In the genomic region with DNA sequence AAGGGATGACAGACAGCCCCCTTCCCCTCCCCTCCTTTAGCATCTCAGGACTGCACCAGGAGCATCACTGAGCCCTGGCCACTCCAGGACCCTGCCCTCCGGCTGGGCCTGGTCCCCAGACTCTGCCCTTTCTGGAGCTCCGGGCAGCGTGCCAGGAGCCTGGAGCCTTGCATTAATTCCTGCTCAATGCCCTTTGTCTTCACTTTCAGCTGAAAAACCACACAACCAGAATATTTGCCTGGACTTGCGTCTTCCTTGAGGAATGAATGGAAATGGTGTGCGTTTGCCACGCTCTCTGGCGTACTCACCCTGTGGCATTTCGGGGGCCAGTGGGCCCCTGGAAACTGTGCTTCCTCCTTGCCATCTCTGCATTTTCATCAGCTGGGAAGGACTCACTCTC, we compare ENCODE assay signal across 18 cellular contexts. TPM values are rescaled to one million over a fixed set of nuclear protein-coding genes. Genes with fewer than 3 reads are reported as not detected.
DNase-seq lines count a peak whose midpoint lies in the region; ATAC-seq, FAIRE-seq and TF ChIP-seq lines count a peak whose summit lies in the region.
"Had no signal": no experiment of that assay in that cellular context is flagged by ENCODE, and none has a peak within 500 bp of the region (broad histone marks: within the 10 kb centered on the region; RNA-seq: fewer than 3 reads in every experiment).

No MANE protein-coding gene starts in this region.

- H3K4me1 Mint-ChIP-seq in H9: peaks cover 12 to 17% of the 10 kb centered on the region in 2 experiments

- no peak overlapping the region for H2AK5ac ChIP-seq in H9 (ENCODE audit: insufficient read length, low read length)

- CTCF ChIA-PET in endothelial cell of umbilical vein (lab: Charles Lee): interaction anchor here (0.6 kb wide), 1 partner anchor 238 kb away, joined by 4 read pairs; no protein-coding TSS in a partner anchor

- no TSS peak for BruUV-seq in endothelial cell of umbilical vein (replicated peaks; lab: Mats Ljungman, UMichigan)

- no peak overlapping the region for H4K91ac ChIP-seq in H9 (ENCODE audit: insufficient read length, low read depth, low read length)

- no peaks in the 10 kb centered on the region for H3K79me2 ChIP-seq in endothelial cell of umbilical vein (ENCODE audit: control insufficient read depth, insufficient read depth, low read length)
- H3K79me2 ChIP-seq in H9 (ENCODE audit: insufficient read depth, low read length): no peaks in the 10 kb centered on the region
- H3K79me2 ChIP-seq: parathyroid adenoma had no signal

- intact Hi-C loops in endothelial cell of umbilical vein (cut with micrococcal nuclease) (no loop called here), sciatic nerve (cut with DNase I) (no loop called here)

- H2BK120ac ChIP-seq in H9 (ENCODE audit: low read depth, low read length, poor library complexity, severe bottlenecking): no peak overlapping the region

- H3K56ac ChIP-seq in H9 (ENCODE audit: insufficient read length, low read depth, low read length): no peak overlapping the region

- no peaks in the 10 kb centered on the region for H4K20me1 ChIP-seq in endothelial cell of umbilical vein (replicated peaks; ENCODE audit: control insufficient read depth, extremely low read depth, insufficient read depth, low read length)
- no peaks in the 10 kb centered on the region for H4K20me1 ChIP-seq in H9 (ENCODE audit: control insufficient read depth, insufficient read depth, insufficient read length)

- no peak overlapping the region for H2BK15ac ChIP-seq in H9 (ENCODE audit: low read depth, low read length)

- no peak overlapping the region for H4K5ac ChIP-seq in H9 (ENCODE audit: insufficient read length, low read depth, low read length)

- H3K36me3 Mint-ChIP-seq in H9 (ENCODE audit: insufficient read depth in 1 of 3, low read depth in 3 of 3): peaks cover 0 to 18% (median 3%) of the 10 kb centered on the region in 3 experiments; a peak in 3 of 7 replicates

- H3K36me3 ChIP-seq in endothelial cell of umbilical vein (ENCODE audit: control insufficient read depth in 2 of 2, extremely low read depth in 1 of 2, insufficient read depth in 2 of 2, low read length in 2 of 2): no peaks in the 10 kb centered on the region
- no peaks in the 10 kb centered on the region for H3K36me3 ChIP-seq in right atrium auricular region
- H3K36me3 ChIP-seq: breast epithelium, gastroesophageal sphincter, SJSA1 had no signal

- WGBS in H9 (ENCODE audit: extremely low coverage, insufficient read length, low lambda C conversion rate): no CpG with 5 or more reads among the region's 8 CpGs

- H2BK20ac ChIP-seq in H9 (ENCODE audit: low read depth, low read length, poor library complexity, severe bottlenecking): no peak overlapping the region

- H2AFZ ChIP-seq in endothelial cell of umbilical vein (ENCODE audit: low read depth, low read length) (no peak overlapping the region), H9 (ENCODE audit: low read length) (no peak overlapping the region)
- H2AFZ ChIP-seq: parathyroid adenoma had no signal

- H3K4me3 ChIP-seq in endothelial cell of umbilical vein (replicated peaks in 1 of 3; ENCODE audit: insufficient read depth in 1 of 3, low read depth in 1 of 3, low read length in 3 of 3) (no peak overlapping the region), right atrium auricular region (no peak overlapping the region)
- H3K4me3 ChIP-seq: breast epithelium, gastroesophageal sphincter, SJSA1, testis had no signal

- H3K27ac ChIP-seq in endothelial cell of umbilical vein (ENCODE audit: insufficient read depth, low read depth, low read length): no peak overlapping the region
- no peak overlapping the region for H3K27ac ChIP-seq in right atrium auricular region
- no peak overlapping the region for H3K27ac ChIP-seq in H9 (ENCODE audit: insufficient read length, low read depth, low read length)
- H3K27ac ChIP-seq: breast epithelium, gastroesophageal sphincter, parathyroid adenoma, SJSA1, testis had no signal

- H3K79me1 ChIP-seq in H9 (ENCODE audit: insufficient read depth, low read depth, low read length, poor library complexity, severe bottlenecking): no peaks in the 10 kb centered on the region

- dilution Hi-C loops in endothelial cell of umbilical vein (cut with MboI; ENCODE audit: extremely low pct_ligation_motif_present, low sequenced_read_pairs): no loop called here

- H3K4me1 ChIP-seq in endothelial cell of umbilical vein (ENCODE audit: control insufficient read depth, extremely low read depth, insufficient read depth, low read length) (peaks cover 16% of the 10 kb centered on the region), right atrium auricular region (peaks cover 0 to 12% of the 10 kb centered on the region in 2 donors), H9 (ENCODE audit: insufficient read depth, low read length) (no peaks in the 10 kb centered on the region)
- H3K4me1 ChIP-seq: parathyroid adenoma, testis had no signal

- H3K23ac ChIP-seq in H9 (ENCODE audit: insufficient read length, low read depth, low read length): no peak overlapping the region

- no peak overlapping the region for H4K8ac ChIP-seq in H9 (replicated peaks; ENCODE audit: insufficient read length, low read depth, low read length)

- H3K4me3 Mint-ChIP-seq in H9: no peak overlapping the region

- H2BK12ac ChIP-seq in H9 (ENCODE audit: insufficient read length, low read depth, low read length): no peak overlapping the region

- H3K4ac ChIP-seq in H9 (ENCODE audit: low read depth, low read length): no peak overlapping the region

- FAIRE-seq in endothelial cell of umbilical vein (lab: Jason Lieb, UNC): no peak

- ATAC-seq in sciatic nerve: peak; percentile 18
- ATAC-seq: gastroesophageal sphincter had no signal

- DNase-seq in NCI-H2196 (lab: John Stamatoyannopoulos, UW; ENCODE audit: unreplicated experiment): peak; percentile 17
- no peak for DNase-seq in NCI-H2196 treated with DMSO at 0.1 percent for 48 hours (lab: John Stamatoyannopoulos, UW; ENCODE audit: unreplicated experiment)
- peak; percentile 31 for DNase-seq in NCI-H748 treated with DMSO at 0.1 percent for 48 hours (lab: John Stamatoyannopoulos, UW)
- peak; percentile 33 for DNase-seq in endothelial cell of umbilical vein (ENCODE audit: low read depth, low spot score)
- no peak for DNase-seq in sciatic nerve (ENCODE audit: low spot score)
- DNase-seq in right atrium auricular region (ENCODE audit: low spot score): no peak
- DNase-seq in activated effector memory CD4-positive, alpha-beta T cell treated with anti-CD3 and anti-CD28 coated beads, Interleukin-2, amount 50 U/mL, for 16 hours: no peak
- no peak for DNase-seq in H9
- DNase-seq: activated gamma-delta T cell treated with Interleukin-2 at 50 U/mL for 16 hours; DMS153; effector memory CD4-positive, alpha-beta T cell; testis had no signal

- H3K9me3 Mint-ChIP-seq in H9: peaks cover 21 to 23% of the 10 kb centered on the region in 2 experiments

- POLR2A ChIA-PET in endothelial cell of umbilical vein (lab: Charles Lee): no interaction called here

- H3K27ac Mint-ChIP-seq in H9: no peak overlapping the region

- H3K27me3 ChIP-seq in endothelial cell of umbilical vein (ENCODE audit: control insufficient read depth in 2 of 2, insufficient read depth in 2 of 2, low read length in 2 of 2): peaks cover 0 to 2% of the 10 kb centered on the region in 2 experiments
- no peaks in the 10 kb centered on the region for H3K27me3 ChIP-seq in right atrium auricular region
- no peaks in the 10 kb centered on the region for H3K27me3 ChIP-seq in H9 (ENCODE audit: insufficient read depth, low read length)
- H3K27me3 ChIP-seq: breast epithelium, gastroesophageal sphincter, SJSA1, testis had no signal

- H3K9me3 ChIP-seq in endothelial cell of umbilical vein (replicated peaks; ENCODE audit: control insufficient read depth, insufficient read depth, low read length) (no peaks in the 10 kb centered on the region), right atrium auricular region (peaks cover 0 to 24% of the 10 kb centered on the region in 2 donors), H9 (ENCODE audit: control insufficient read depth, low read depth, low read length) (no peaks in the 10 kb centered on the region)
- H3K9me3 ChIP-seq: testis had no signal

- TF ChIP-seq POLR2A in endothelial cell of umbilical vein (IDR thresholded peaks at IDR 0.05; ENCODE audit: low read depth, low read length): no peak

- H3K9ac ChIP-seq in endothelial cell of umbilical vein (replicated peaks; ENCODE audit: extremely low read depth, insufficient read depth, low read length): no peak overlapping the region
- no peak overlapping the region for H3K9ac ChIP-seq in H9 (ENCODE audit: extremely low read depth, insufficient read length, low read length)
- H3K9ac ChIP-seq: parathyroid adenoma had no signal

- H2BK5ac ChIP-seq in H9 (ENCODE audit: insufficient read length, low read length): no peak overlapping the region

- TF ChIP-seq CTCF in endothelial cell of umbilical vein (IDR thresholded peaks at IDR 0.05; ENCODE audit: extremely low read depth in 1 of 2, insufficient read depth in 1 of 2, low read depth in 1 of 2, low read length in 2 of 2): no peak
- TF ChIP-seq CTCF in right atrium auricular region (IDR thresholded peaks at IDR 0.05): no peak
- no peak for TF ChIP-seq CTCF in H9 (conservative IDR thresholded peaks at IDR 0.05)

- H3T11ph ChIP-seq in H9 (ENCODE audit: low read length): no peak overlapping the region

- no peak overlapping the region for H3K14ac ChIP-seq in H9 (ENCODE audit: insufficient read depth, low read length)

- H3K4me2 ChIP-seq in endothelial cell of umbilical vein (ENCODE audit: insufficient read depth, low read length) (no peak overlapping the region), H9 (ENCODE audit: insufficient read depth, insufficient read length, low read length) (no peak overlapping the region)

- no peak overlapping the region for H3K18ac ChIP-seq in H9 (ENCODE audit: insufficient read length, low read depth, low read length)

- peaks cover 25% of the 10 kb centered on the region for H3K27me3 Mint-ChIP-seq in H9 (ENCODE audit: low read depth)

- no peaks in the 10 kb centered on the region for H3K23me2 ChIP-seq in H9 (ENCODE audit: insufficient read length, low read depth, low read length, poor library complexity, severe bottlenecking)

- H3K9me1 ChIP-seq in endothelial cell of umbilical vein (replicated peaks; ENCODE audit: control insufficient read depth, extremely low read depth, insufficient read depth, low read length): no peaks in the 10 kb centered on the region

TF ChIP-seq in endothelial cell of umbilical vein, 7 proteins besides CTCF, POLR2A, EP300 and RAD21 (continues in another document):
- TF ChIP-seq POLR2AphosphoS5 (IDR thresholded peaks at IDR 0.05; ENCODE audit: insufficient read depth, low read depth, low read length): no peak

RNA-seq across cellular contexts. Expression of gene RFLNA, which starts 8.5 kb away (rescaled TPM):
- total RNA-seq in endothelial cell of umbilical vein: 3.4 and 19.7 TPM in 2 replicates
- polyA plus RNA-seq in endothelial cell of umbilical vein: 24.5 and 51.1 TPM in 2 replicates
- polyA plus RNA-seq in endothelial cell of umbilical vein (2011; cell fraction: cytosol; rRNA removed): 28.4 and 36.0 TPM in 2 replicates
- polyA plus RNA-seq in endothelial cell of umbilical vein (2011; cell fraction: nucleus; rRNA removed): 22.4 and 26.9 TPM in 2 replicates
- polyA plus RNA-seq in endothelial cell of umbilical vein (2012): 107 and 123 TPM in 2 replicates
- polyA minus RNA-seq in endothelial cell of umbilical vein: 22.9 and 29.5 TPM in 2 replicates
- polyA minus RNA-seq in endothelial cell of umbilical vein (2011; cell fraction: cytosol; rRNA and poly(A)+ RNA removed): not detected
- 4.8 and 10.7 TPM in 2 replicates for polyA minus RNA-seq in endothelial cell of umbilical vein (2011; cell fraction: nucleus; rRNA and poly(A)+ RNA removed)
- 28.1 TPM for total RNA-seq in sciatic nerve
- under 1 TPM; 0.41 to 0.59 TPM for total RNA-seq in right atrium auricular region
- total RNA-seq in H9 (2021): 9.7 and 10.6 TPM in 2 replicates
- total RNA-seq: HT1080, SJSA1 had no signal
- polyA plus RNA-seq: AG04450 had no signal

Comparison
In these comparisons a context has a peak if more than half of its experiments do, and no peak if none do; other contexts are left out.
1. DNase-seq: peak in NCI-H2196 (single experiment), NCI-H748 treated with DMSO at 0.1 percent for 48 hours (single experiment) and endothelial cell of umbilical vein (single experiment); none in NCI-H2196 treated with DMSO at 0.1 percent for 48 hours (single experiment), sciatic nerve (single experiment), right atrium auricular region (single experiment), activated effector memory CD4-positive, alpha-beta T cell treated with anti-CD3 and anti-CD28 coated beads, Interleukin-2, amount 50 U/mL, for 16 hours (single experiment) and H9 (single experiment).